1 cellular context compared by ENCODE assay signal in genomic region chr11:72111803-72112540, GRCh38.
TF ChIP-seq lines count a peak whose summit lies in the region.

No MANE protein-coding gene starts in this region.

TF ChIP-seq in GM12878, 131 proteins besides CTCF, POLR2A, EP300 and RAD21:
- TF ChIP-seq POLR2AphosphoS2 (IDR thresholded peaks at IDR 0.05; ENCODE audit: low read depth, low read length) = peak; percentile 92
- peak; percentile 93 for TF ChIP-seq SP1 (IDR thresholded peaks at IDR 0.05; ENCODE audit: low read depth, low read length)
- peak; percentile 6; the same call in 1 of the 2 replicates for TF ChIP-seq CBFB (IDR thresholded peaks at IDR 0.05; ENCODE audit: low read depth)
- TF ChIP-seq ZNF217 (IDR thresholded peaks at IDR 0.05) = no peak
- TF ChIP-seq BACH1 (IDR thresholded peaks at IDR 0.05; ENCODE audit: borderline replicate concordance) = peak; percentile 26; the same call in 1 of the 2 replicates
- TF ChIP-seq PBX3 (IDR thresholded peaks at IDR 0.05; ENCODE audit: insufficient replicate concordance, low read depth, low read length) = peak; percentile 96
- 0 out of 2 replicates have a peak, but pooled peaks have one; percentile 4 for TF ChIP-seq BCL11A (IDR thresholded peaks at IDR 0.05; ENCODE audit: low read depth, low read length)
- TF ChIP-seq SMAD1 (IDR thresholded peaks at IDR 0.05; ENCODE audit: low read depth, partially characterized antibody) = peak; percentile 53
- peak; percentile 54 for TF ChIP-seq FOS (IDR thresholded peaks at IDR 0.05; ENCODE audit: borderline replicate concordance, extremely low read depth, insufficient read length)
- TF ChIP-seq CEBPZ (IDR thresholded peaks at IDR 0.05; ENCODE audit: low read depth, low read length) = peak; percentile 81; the same call in 1 of the 2 replicates
- peak; percentile 65; the same call in 1 of the 2 replicates for TF ChIP-seq TAF1 (IDR thresholded peaks at IDR 0.05; ENCODE audit: borderline replicate concordance, low read depth, low read length)
- TF ChIP-seq MYC (IDR thresholded peaks at IDR 0.05; ENCODE audit: insufficient read depth, insufficient read length, insufficient replicate concordance, low read length, severe bottlenecking) = peak; percentile 5
- TF ChIP-seq MYB (IDR thresholded peaks at IDR 0.05; ENCODE audit: borderline replicate concordance, low read depth, low read length) = no peak
- TF ChIP-seq SIX5 (IDR thresholded peaks at IDR 0.05; ENCODE audit: low read depth, low read length, severe bottlenecking) = peak; percentile 2
- peak; percentile 79; the same call in 1 of the 2 replicates for TF ChIP-seq DPF2 (IDR thresholded peaks at IDR 0.05)
- TF ChIP-seq PML (IDR thresholded peaks at IDR 0.05; ENCODE audit: low read length) = peak; percentile 65
- peak; percentile 89 for TF ChIP-seq POLR2AphosphoS5 (IDR thresholded peaks at IDR 0.05; ENCODE audit: low read length)
- TF ChIP-seq CBX5 (IDR thresholded peaks at IDR 0.05; ENCODE audit: low read depth) = no peak
- TF ChIP-seq STAT3 (IDR thresholded peaks at IDR 0.05; ENCODE audit: low read depth, low read length) = no peak
- 0 out of 2 replicates have a peak, but pooled peaks have one; percentile 10 for TF ChIP-seq JUND (IDR thresholded peaks at IDR 0.05; ENCODE audit: low read depth, low read length)
- 0 out of 2 replicates have a peak, but pooled peaks have one; percentile 16 for TF ChIP-seq LARP7 (IDR thresholded peaks at IDR 0.05)
- 0 out of 2 replicates have a peak, but pooled peaks have one; percentile 20 for TF ChIP-seq ELK1 (IDR thresholded peaks at IDR 0.05; ENCODE audit: low read depth, low read length)
- TF ChIP-seq RFX5 (IDR thresholded peaks at IDR 0.05; ENCODE audit: low read depth, low read length) = peak; percentile 63
- TF ChIP-seq NKRF (conservative IDR thresholded peaks at IDR 0.05) = peak; percentile 60; the same call in 1 of the 2 replicates
- TF ChIP-seq NFYA (IDR thresholded peaks at IDR 0.05; ENCODE audit: borderline replicate concordance, low read depth, low read length) = no peak
- peak; percentile 36; the same call in 1 of the 2 replicates for TF ChIP-seq CREB1 (IDR thresholded peaks at IDR 0.05; ENCODE audit: low read depth)
- TF ChIP-seq ZNF384 (IDR thresholded peaks at IDR 0.05; ENCODE audit: borderline replicate concordance, low read depth, low read length) = peak; percentile 79
- TF ChIP-seq CHD4 (IDR thresholded peaks at IDR 0.05) = no peak
- peak; percentile 91 for TF ChIP-seq SMAD5 (IDR thresholded peaks at IDR 0.05; ENCODE audit: low read depth)
- TF ChIP-seq SMC3 (IDR thresholded peaks at IDR 0.05; ENCODE audit: borderline replicate concordance, low read length) = no peak
- TF ChIP-seq ESRRA (IDR thresholded peaks at IDR 0.05; ENCODE audit: low read length) = 0 out of 2 replicates have a peak, but pooled peaks have one; percentile 59
- 0 out of 2 replicates have a peak, but pooled peaks have one; percentile 35 for TF ChIP-seq TCF3 (IDR thresholded peaks at IDR 0.05; ENCODE audit: borderline replicate concordance, insufficient read depth, low read depth, low read length)
- peak; percentile 46; the same call in 1 of the 2 replicates for TF ChIP-seq FOXK2 (IDR thresholded peaks at IDR 0.05)
- peak; percentile 99 for TF ChIP-seq PKNOX1 (IDR thresholded peaks at IDR 0.05)
- peak; percentile 42 to 97; a peak in 3 of 4 replicates for TF ChIP-seq SRF (IDR thresholded peaks at IDR 0.05; ENCODE audit: low read depth in 2 of 2, low read length in 2 of 2)
- TF ChIP-seq POU2F2 (IDR thresholded peaks at IDR 0.05; ENCODE audit: borderline replicate concordance, low read depth, low read length) = 0 out of 3 replicates have a peak, but pooled peaks have one; percentile 42
- peak; percentile 87 for TF ChIP-seq CHD2 (IDR thresholded peaks at IDR 0.05; ENCODE audit: borderline replicate concordance, low read depth, low read length)
- peak; percentile 83 for TF ChIP-seq MLLT1 (IDR thresholded peaks at IDR 0.05)
- TF ChIP-seq IRF3 (IDR thresholded peaks at IDR 0.05) = peak; percentile 67; the same call in 1 of the 2 replicates
- TF ChIP-seq ATF7 (IDR thresholded peaks at IDR 0.05; ENCODE audit: low read depth) = no peak
- TF ChIP-seq IKZF2 (IDR thresholded peaks at IDR 0.05) = no peak
- peak; percentile 40; the same call in 1 of the 2 replicates for TF ChIP-seq ZNF687 (IDR thresholded peaks at IDR 0.05)
- TF ChIP-seq BCLAF1 (IDR thresholded peaks at IDR 0.05) = no peak
- 0 out of 2 replicates have a peak, but pooled peaks have one; percentile 26 for TF ChIP-seq TCF12 (IDR thresholded peaks at IDR 0.05; ENCODE audit: low read depth, low read length)
